In genomic region chr3:101676765-101677435, GRCh38 we compare ENCODE assay signal across 2 cellular contexts.
TF ChIP-seq lines count a peak whose summit lies in the region.

Gene ZBTB11 (minus strand): TSS chr3:101677132. CDS start chr3:101676914, 218 bp downstream.

TF ChIP-seq in WTC11, 78 proteins besides CTCF, POLR2A, EP300 and RAD21 (continued from another document and continues in another):
- TF ChIP-seq, protein P1, sequence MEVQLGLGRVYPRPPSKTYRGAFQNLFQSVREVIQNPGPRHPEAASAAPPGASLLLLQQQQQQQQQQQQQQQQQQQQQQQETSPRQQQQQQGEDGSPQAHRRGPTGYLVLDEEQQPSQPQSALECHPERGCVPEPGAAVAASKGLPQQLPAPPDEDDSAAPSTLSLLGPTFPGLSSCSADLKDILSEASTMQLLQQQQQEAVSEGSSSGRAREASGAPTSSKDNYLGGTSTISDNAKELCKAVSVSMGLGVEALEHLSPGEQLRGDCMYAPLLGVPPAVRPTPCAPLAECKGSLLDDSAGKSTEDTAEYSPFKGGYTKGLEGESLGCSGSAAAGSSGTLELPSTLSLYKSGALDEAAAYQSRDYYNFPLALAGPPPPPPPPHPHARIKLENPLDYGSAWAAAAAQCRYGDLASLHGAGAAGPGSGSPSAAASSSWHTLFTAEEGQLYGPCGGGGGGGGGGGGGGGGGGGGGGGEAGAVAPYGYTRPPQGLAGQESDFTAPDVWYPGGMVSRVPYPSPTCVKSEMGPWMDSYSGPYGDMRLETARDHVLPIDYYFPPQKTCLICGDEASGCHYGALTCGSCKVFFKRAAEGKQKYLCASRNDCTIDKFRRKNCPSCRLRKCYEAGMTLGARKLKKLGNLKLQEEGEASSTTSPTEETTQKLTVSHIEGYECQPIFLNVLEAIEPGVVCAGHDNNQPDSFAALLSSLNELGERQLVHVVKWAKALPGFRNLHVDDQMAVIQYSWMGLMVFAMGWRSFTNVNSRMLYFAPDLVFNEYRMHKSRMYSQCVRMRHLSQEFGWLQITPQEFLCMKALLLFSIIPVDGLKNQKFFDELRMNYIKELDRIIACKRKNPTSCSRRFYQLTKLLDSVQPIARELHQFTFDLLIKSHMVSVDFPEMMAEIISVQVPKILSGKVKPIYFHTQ (CRISPR knock-in tag; IDR thresholded peaks at IDR 0.05), result no peak
- TF ChIP-seq ETV6 (CRISPR knock-in tag; IDR thresholded peaks at IDR 0.05), result peak; percentile 30; the same call in 1 of the 2 replicates
- TF ChIP-seq HMGA2 (CRISPR knock-in tag; IDR thresholded peaks at IDR 0.05), result no peak
- peak; percentile 3; the same call in 1 of the 2 replicates for TF ChIP-seq CREB1 (CRISPR knock-in tag; IDR thresholded peaks at IDR 0.05)
- TF ChIP-seq ZMAT4 (CRISPR knock-in tag; IDR thresholded peaks at IDR 0.05), result no peak
- TF ChIP-seq, protein P2, sequence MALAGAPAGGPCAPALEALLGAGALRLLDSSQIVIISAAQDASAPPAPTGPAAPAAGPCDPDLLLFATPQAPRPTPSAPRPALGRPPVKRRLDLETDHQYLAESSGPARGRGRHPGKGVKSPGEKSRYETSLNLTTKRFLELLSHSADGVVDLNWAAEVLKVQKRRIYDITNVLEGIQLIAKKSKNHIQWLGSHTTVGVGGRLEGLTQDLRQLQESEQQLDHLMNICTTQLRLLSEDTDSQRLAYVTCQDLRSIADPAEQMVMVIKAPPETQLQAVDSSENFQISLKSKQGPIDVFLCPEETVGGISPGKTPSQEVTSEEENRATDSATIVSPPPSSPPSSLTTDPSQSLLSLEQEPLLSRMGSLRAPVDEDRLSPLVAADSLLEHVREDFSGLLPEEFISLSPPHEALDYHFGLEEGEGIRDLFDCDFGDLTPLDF (CRISPR knock-in tag; IDR thresholded peaks at IDR 0.05), result no peak
- no peak for TF ChIP-seq ATF1 (CRISPR knock-in tag; IDR thresholded peaks at IDR 0.05)
- 0 out of 2 replicates have a peak, but pooled peaks have one; percentile 22 for TF ChIP-seq E2F5 (CRISPR knock-in tag; IDR thresholded peaks at IDR 0.05)
- TF ChIP-seq ZNF138 (CRISPR knock-in tag; conservative IDR thresholded peaks at IDR 0.05), result no peak
- TF ChIP-seq ATF2 (CRISPR knock-in tag; IDR thresholded peaks at IDR 0.05; ENCODE audit: borderline replicate concordance, low read depth), result 0 out of 2 replicates have a peak, but pooled peaks have one; percentile 61
- no peak for TF ChIP-seq ZNF317 (CRISPR knock-in tag; IDR thresholded peaks at IDR 0.05; ENCODE audit: borderline replicate concordance, low read depth)
- no peak for TF ChIP-seq SMAD3 (CRISPR knock-in tag; IDR thresholded peaks at IDR 0.05; ENCODE audit: borderline replicate concordance)
- TF ChIP-seq CREM (CRISPR knock-in tag; IDR thresholded peaks at IDR 0.05), result peak; percentile 96
- no peak for TF ChIP-seq EMX1 (CRISPR knock-in tag; IDR thresholded peaks at IDR 0.05)
- no peak for TF ChIP-seq GRHL2 (CRISPR knock-in tag; IDR thresholded peaks at IDR 0.05; ENCODE audit: insufficient replicate concordance, severe bottlenecking)
- TF ChIP-seq, protein P3, sequence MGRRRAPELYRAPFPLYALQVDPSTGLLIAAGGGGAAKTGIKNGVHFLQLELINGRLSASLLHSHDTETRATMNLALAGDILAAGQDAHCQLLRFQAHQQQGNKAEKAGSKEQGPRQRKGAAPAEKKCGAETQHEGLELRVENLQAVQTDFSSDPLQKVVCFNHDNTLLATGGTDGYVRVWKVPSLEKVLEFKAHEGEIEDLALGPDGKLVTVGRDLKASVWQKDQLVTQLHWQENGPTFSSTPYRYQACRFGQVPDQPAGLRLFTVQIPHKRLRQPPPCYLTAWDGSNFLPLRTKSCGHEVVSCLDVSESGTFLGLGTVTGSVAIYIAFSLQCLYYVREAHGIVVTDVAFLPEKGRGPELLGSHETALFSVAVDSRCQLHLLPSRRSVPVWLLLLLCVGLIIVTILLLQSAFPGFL (CRISPR knock-in tag; IDR thresholded peaks at IDR 0.05; ENCODE audit: borderline replicate concordance), result no peak
- TF ChIP-seq NFATC4 (CRISPR knock-in tag; IDR thresholded peaks at IDR 0.05), result no peak
- no peak for TF ChIP-seq TEAD4 (CRISPR knock-in tag; IDR thresholded peaks at IDR 0.05)
- TF ChIP-seq CBFB (CRISPR knock-in tag; IDR thresholded peaks at IDR 0.05; ENCODE audit: low read depth), result no peak
- TF ChIP-seq, protein P4, sequence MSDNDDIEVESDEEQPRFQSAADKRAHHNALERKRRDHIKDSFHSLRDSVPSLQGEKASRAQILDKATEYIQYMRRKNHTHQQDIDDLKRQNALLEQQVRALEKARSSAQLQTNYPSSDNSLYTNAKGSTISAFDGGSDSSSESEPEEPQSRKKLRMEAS (CRISPR knock-in tag; IDR thresholded peaks at IDR 0.05), result peak; percentile 58; the same call in 1 of the 2 replicates
- TF ChIP-seq ZNF396 (CRISPR knock-in tag; IDR thresholded peaks at IDR 0.05; ENCODE audit: borderline replicate concordance), result no peak
- no peak; the same call in 1 of the 2 replicates for TF ChIP-seq FOXP1 (CRISPR knock-in tag; IDR thresholded peaks at IDR 0.05; ENCODE audit: borderline replicate concordance)
- no peak for TF ChIP-seq ZNF416 (CRISPR knock-in tag; IDR thresholded peaks at IDR 0.05)

TF ChIP-seq in HepG2, 621 proteins besides CTCF, POLR2A, EP300 and RAD21 (continued from another document and continues in another):
- TF ChIP-seq, protein P5, sequence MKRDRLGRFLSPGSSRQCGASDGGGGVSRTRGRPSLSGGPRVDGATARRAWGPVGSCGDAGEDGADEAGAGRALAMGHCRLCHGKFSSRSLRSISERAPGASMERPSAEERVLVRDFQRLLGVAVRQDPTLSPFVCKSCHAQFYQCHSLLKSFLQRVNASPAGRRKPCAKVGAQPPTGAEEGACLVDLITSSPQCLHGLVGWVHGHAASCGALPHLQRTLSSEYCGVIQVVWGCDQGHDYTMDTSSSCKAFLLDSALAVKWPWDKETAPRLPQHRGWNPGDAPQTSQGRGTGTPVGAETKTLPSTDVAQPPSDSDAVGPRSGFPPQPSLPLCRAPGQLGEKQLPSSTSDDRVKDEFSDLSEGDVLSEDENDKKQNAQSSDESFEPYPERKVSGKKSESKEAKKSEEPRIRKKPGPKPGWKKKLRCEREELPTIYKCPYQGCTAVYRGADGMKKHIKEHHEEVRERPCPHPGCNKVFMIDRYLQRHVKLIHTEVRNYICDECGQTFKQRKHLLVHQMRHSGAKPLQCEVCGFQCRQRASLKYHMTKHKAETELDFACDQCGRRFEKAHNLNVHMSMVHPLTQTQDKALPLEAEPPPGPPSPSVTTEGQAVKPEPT (CRISPR knock-in tag; IDR thresholded peaks at IDR 0.05; ENCODE audit: low read depth), result no peak
- TF ChIP-seq SIX1 (CRISPR knock-in tag; IDR thresholded peaks at IDR 0.05; ENCODE audit: borderline replicate concordance) (no peak), XRCC5 (optimal IDR thresholded peaks at IDR 0.05; ENCODE audit: low read length) (peak; percentile 85), FOSL1 (CRISPR knock-in tag; IDR thresholded peaks at IDR 0.05; ENCODE audit: borderline replicate concordance) (0 out of 2 replicates have a peak, but pooled peaks have one; percentile 5), CHD2 (IDR thresholded peaks at IDR 0.05; ENCODE audit: low read depth, low read length) (no peak), SMAD9 (CRISPR knock-in tag; IDR thresholded peaks at IDR 0.05) (no peak), HDAC2 (CRISPR knock-in tag; IDR thresholded peaks at IDR 0.05) (peak; percentile 53; the same call in 1 of the 2 replicates), ZFP41 (CRISPR knock-in tag; IDR thresholded peaks at IDR 0.05; ENCODE audit: borderline replicate concordance) (peak; percentile 83), SCMH1 (CRISPR knock-in tag; IDR thresholded peaks at IDR 0.05; ENCODE audit: borderline replicate concordance) (no peak), NFKBIZ (CRISPR knock-in tag; IDR thresholded peaks at IDR 0.05) (no peak), DMAP1 (CRISPR knock-in tag; IDR thresholded peaks at IDR 0.05) (peak; percentile 90), NKX3-1 (CRISPR knock-in tag; IDR thresholded peaks at IDR 0.05) (no peak), NRL (CRISPR knock-in tag; IDR thresholded peaks at IDR 0.05; ENCODE audit: borderline replicate concordance) (peak; percentile 70; the same call in 1 of the 2 replicates), ZNF546 (CRISPR knock-in tag; conservative IDR thresholded peaks at IDR 0.05) (no peak; the same call in 1 of the 2 replicates), MTERF4 (CRISPR knock-in tag; IDR thresholded peaks at IDR 0.05) (no peak), FOXK1 (CRISPR knock-in tag; IDR thresholded peaks at IDR 0.05; ENCODE audit: borderline replicate concordance, low read depth) (peak; percentile 75), ZKSCAN8 (CRISPR knock-in tag; IDR thresholded peaks at IDR 0.05; ENCODE audit: borderline replicate concordance) (no peak), DRAP1 (CRISPR knock-in tag; IDR thresholded peaks at IDR 0.05) (peak; percentile 66), REXO4 (CRISPR knock-in tag; IDR thresholded peaks at IDR 0.05; ENCODE audit: borderline replicate concordance) (no peak), JUND (CRISPR knock-in tag; IDR thresholded peaks at IDR 0.05) (no peak; the same call in none of the 2 replicates), SRF (IDR thresholded peaks at IDR 0.05; ENCODE audit: low read depth, low read length) (no peak; the same call in 1 of the 2 replicates), ZNF841 (CRISPR knock-in tag; IDR thresholded peaks at IDR 0.05; ENCODE audit: borderline replicate concordance) (no peak), SP140L (CRISPR knock-in tag; IDR thresholded peaks at IDR 0.05; ENCODE audit: borderline replicate concordance) (no peak), ZNF879 (CRISPR knock-in tag; IDR thresholded peaks at IDR 0.05) (0 out of 2 replicates have a peak, but pooled peaks have one; percentile 55), CHCHD3 (CRISPR knock-in tag; IDR thresholded peaks at IDR 0.05) (no peak)
- TF ChIP-seq, protein P6, sequence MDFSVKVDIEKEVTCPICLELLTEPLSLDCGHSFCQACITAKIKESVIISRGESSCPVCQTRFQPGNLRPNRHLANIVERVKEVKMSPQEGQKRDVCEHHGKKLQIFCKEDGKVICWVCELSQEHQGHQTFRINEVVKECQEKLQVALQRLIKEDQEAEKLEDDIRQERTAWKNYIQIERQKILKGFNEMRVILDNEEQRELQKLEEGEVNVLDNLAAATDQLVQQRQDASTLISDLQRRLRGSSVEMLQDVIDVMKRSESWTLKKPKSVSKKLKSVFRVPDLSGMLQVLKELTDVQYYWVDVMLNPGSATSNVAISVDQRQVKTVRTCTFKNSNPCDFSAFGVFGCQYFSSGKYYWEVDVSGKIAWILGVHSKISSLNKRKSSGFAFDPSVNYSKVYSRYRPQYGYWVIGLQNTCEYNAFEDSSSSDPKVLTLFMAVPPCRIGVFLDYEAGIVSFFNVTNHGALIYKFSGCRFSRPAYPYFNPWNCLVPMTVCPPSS (IDR thresholded peaks at IDR 0.05), result no peak
- TF ChIP-seq, protein P7, sequence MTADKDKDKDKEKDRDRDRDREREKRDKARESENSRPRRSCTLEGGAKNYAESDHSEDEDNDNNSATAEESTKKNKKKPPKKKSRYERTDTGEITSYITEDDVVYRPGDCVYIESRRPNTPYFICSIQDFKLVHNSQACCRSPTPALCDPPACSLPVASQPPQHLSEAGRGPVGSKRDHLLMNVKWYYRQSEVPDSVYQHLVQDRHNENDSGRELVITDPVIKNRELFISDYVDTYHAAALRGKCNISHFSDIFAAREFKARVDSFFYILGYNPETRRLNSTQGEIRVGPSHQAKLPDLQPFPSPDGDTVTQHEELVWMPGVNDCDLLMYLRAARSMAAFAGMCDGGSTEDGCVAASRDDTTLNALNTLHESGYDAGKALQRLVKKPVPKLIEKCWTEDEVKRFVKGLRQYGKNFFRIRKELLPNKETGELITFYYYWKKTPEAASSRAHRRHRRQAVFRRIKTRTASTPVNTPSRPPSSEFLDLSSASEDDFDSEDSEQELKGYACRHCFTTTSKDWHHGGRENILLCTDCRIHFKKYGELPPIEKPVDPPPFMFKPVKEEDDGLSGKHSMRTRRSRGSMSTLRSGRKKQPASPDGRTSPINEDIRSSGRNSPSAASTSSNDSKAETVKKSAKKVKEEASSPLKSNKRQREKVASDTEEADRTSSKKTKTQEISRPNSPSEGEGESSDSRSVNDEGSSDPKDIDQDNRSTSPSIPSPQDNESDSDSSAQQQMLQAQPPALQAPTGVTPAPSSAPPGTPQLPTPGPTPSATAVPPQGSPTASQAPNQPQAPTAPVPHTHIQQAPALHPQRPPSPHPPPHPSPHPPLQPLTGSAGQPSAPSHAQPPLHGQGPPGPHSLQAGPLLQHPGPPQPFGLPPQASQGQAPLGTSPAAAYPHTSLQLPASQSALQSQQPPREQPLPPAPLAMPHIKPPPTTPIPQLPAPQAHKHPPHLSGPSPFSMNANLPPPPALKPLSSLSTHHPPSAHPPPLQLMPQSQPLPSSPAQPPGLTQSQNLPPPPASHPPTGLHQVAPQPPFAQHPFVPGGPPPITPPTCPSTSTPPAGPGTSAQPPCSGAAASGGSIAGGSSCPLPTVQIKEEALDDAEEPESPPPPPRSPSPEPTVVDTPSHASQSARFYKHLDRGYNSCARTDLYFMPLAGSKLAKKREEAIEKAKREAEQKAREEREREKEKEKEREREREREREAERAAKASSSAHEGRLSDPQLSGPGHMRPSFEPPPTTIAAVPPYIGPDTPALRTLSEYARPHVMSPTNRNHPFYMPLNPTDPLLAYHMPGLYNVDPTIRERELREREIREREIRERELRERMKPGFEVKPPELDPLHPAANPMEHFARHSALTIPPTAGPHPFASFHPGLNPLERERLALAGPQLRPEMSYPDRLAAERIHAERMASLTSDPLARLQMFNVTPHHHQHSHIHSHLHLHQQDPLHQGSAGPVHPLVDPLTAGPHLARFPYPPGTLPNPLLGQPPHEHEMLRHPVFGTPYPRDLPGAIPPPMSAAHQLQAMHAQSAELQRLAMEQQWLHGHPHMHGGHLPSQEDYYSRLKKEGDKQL (CRISPR knock-in tag; IDR thresholded peaks at IDR 0.05; ENCODE audit: low read depth), result 0 out of 2 replicates have a peak, but pooled peaks have one; percentile 39
- TF ChIP-seq, protein P8, sequence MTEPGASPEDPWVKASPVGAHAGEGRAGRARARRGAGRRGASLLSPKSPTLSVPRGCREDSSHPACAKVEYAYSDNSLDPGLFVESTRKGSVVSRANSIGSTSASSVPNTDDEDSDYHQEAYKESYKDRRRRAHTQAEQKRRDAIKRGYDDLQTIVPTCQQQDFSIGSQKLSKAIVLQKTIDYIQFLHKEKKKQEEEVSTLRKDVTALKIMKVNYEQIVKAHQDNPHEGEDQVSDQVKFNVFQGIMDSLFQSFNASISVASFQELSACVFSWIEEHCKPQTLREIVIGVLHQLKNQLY (CRISPR knock-in tag; IDR thresholded peaks at IDR 0.05), result 0 out of 2 replicates have a peak, but pooled peaks have one; percentile 55
- TF ChIP-seq, protein P9, sequence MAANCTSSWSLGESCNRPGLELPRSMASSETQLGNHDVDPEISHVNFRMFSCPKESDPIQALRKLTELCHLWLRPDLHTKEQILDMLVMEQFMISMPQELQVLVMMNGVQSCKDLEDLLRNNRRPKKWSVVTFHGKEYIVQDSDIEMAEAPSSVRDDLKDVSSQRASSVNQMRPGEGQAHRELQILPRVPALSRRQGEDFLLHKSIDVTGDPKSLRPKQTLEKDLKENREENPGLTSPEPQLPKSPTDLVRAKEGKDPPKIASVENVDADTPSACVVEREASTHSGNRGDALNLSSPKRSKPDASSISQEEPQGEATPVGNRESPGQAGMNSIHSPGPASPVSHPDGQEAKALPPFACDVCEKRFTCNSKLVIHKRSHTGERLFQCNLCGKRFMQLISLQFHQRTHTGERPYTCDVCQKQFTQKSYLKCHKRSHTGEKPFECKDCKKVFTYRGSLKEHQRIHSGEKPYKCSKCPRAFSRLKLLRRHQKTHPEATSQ (CRISPR knock-in tag; IDR thresholded peaks at IDR 0.05; ENCODE audit: borderline replicate concordance), result no peak
